8 cellular contexts compared by ENCODE assay signal in the genomic region with DNA sequence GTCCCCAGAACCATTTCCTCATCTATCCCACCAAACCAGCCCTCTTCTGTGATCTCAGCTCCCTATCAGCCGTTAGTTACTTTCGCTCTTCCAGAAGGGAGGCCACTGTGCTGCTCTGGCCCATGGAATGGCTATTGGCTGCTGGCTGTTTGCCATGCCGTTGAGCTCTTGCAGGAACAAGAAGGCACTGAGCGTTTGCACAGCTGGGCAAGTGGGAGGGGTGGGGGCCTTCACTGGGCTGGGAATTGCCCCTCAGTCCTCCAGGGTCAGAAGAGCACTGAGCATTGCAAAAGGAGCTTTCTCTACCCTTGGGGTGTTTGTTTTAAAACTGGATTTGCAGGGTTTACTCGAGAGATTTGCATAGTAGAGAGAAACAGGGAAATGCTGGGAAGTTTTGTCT.
DNase-seq lines count a peak whose midpoint lies in the region; ATAC-seq and TF ChIP-seq lines count a peak whose summit lies in the region.

No MANE protein-coding gene starts in this region.

- no peak overlapping the region for H3K9ac ChIP-seq in SK-N-SH

- H3K79me2 ChIP-seq in SK-N-SH (ENCODE audit: insufficient read depth) (peaks cover 18% of the 10 kb centered on the region; the same call in 1 of the 2 replicates), hepatocyte (no peaks in the 10 kb centered on the region)

- no peak overlapping the region for H2AFZ ChIP-seq in SK-N-SH (ENCODE audit: low read depth)
- no peak overlapping the region for H2AFZ ChIP-seq in hepatocyte

- no peak overlapping the region for H3K4me3 ChIP-seq in SK-N-SH (ENCODE audit: low read depth in 2 of 2, low read length in 1 of 2)
- no peak overlapping the region for H3K4me3 ChIP-seq in hepatocyte
- H3K4me3 ChIP-seq in stomach, result no peak overlapping the region

- H3K27me3 ChIP-seq in SK-N-SH (ENCODE audit: insufficient read depth) (no peaks in the 10 kb centered on the region), hepatocyte (no peaks in the 10 kb centered on the region), stomach (no peaks in the 10 kb centered on the region)

- TF ChIP-seq EP300 in SK-N-SH (IDR thresholded peaks at IDR 0.05; ENCODE audit: borderline replicate concordance in 1 of 2, low read depth in 1 of 2, low read length in 1 of 2) (no peak), stomach (IDR thresholded peaks at IDR 0.05) (no peak)

- no peaks in the 10 kb centered on the region for H3K9me2 ChIP-seq in SK-N-SH
- no peaks in the 10 kb centered on the region for H3K9me2 ChIP-seq in hepatocyte (replicated peaks; ENCODE audit: insufficient read depth)

- TF ChIP-seq POLR2A in stomach (IDR thresholded peaks at IDR 0.05), result no peak

- peaks cover 0 to 45% of the 10 kb centered on the region in 2 experiments; a peak in 1 of 4 replicates for H3K4me1 ChIP-seq in SK-N-SH (ENCODE audit: control insufficient read depth in 1 of 2, insufficient read depth in 2 of 2, low read depth in 1 of 2, low read length in 1 of 2)
- H3K4me1 ChIP-seq in hepatocyte (ENCODE audit: insufficient read depth), result peaks cover 19% of the 10 kb centered on the region
- peaks cover 71 to 100% (median 86%) of the 10 kb centered on the region in 4 donors for H3K4me1 ChIP-seq in stomach

- ATAC-seq in HG03565 (IDR thresholded peaks at IDR 0.05; ENCODE audit: unreplicated experiment), result no peak

- H4K20me1 ChIP-seq in SK-N-SH (ENCODE audit: insufficient read depth), result no peaks in the 10 kb centered on the region
- H4K20me1 ChIP-seq in hepatocyte (ENCODE audit: insufficient read depth, poor library complexity, severe bottlenecking), result no peaks in the 10 kb centered on the region

- WGBS in SK-N-SH (ENCODE audit: low lambda C conversion rate), result 79% methylated on average over 5 of the region's 5 CpGs
- WGBS in hepatocyte (ENCODE audit: low lambda C conversion rate, missing lambda C conversion rate), result 21% methylated on average over 5 of the region's 5 CpGs
- WGBS in stomach, 5 donors, result 14 to 37% (median 31%) methylated on average over 5 of the region's 5 CpGs

- H3K9me3 ChIP-seq in SK-N-SH, result no peaks in the 10 kb centered on the region
- no peaks in the 10 kb centered on the region for H3K9me3 ChIP-seq in hepatocyte (ENCODE audit: low read depth)
- no peaks in the 10 kb centered on the region for H3K9me3 ChIP-seq in stomach

- intact Hi-C loops in stomach (cut with DNase I; ENCODE audit: low total_unique reads), result no loop called here

- POLR2A ChIA-PET in SK-N-SH (lab: Yijun Ruan, JAX), result no interaction called here

- H3K36me3 ChIP-seq in SK-N-SH (replicated peaks in 1 of 2; ENCODE audit: control insufficient read depth in 1 of 2, insufficient read depth in 2 of 2, low read length in 1 of 2) (peaks cover 32 to 39% of the 10 kb centered on the region in 2 experiments), hepatocyte (replicated peaks; ENCODE audit: insufficient read depth, low read depth) (no peaks in the 10 kb centered on the region), stomach (peaks cover 7 to 66% (median 11%) of the 10 kb centered on the region in 4 donors)

- H3K4me2 ChIP-seq in SK-N-SH (no peak overlapping the region), hepatocyte (peak overlapping the region; percentile 48)

- TF ChIP-seq RAD21 in SK-N-SH (IDR thresholded peaks at IDR 0.05; ENCODE audit: low read length), result no peak

- peaks cover 16% of the 10 kb centered on the region for H3F3A ChIP-seq in SK-N-SH (replicated peaks; ENCODE audit: insufficient read depth)

- DNase-seq in NCI-H1092 (lab: John Stamatoyannopoulos, UW) (peak; percentile 88), SK-N-SH (peak; percentile 59), hepatocyte (ENCODE audit: low spot score) (peak; percentile 91), stomach (peak; percentile 98), islet precursor cell (no peak), NCI-H2171 treated with DMSO at 0.1 percent for 48 hours (lab: John Stamatoyannopoulos, UW) (no peak)
- DNase-seq in NK-92 treated with Interleukin-12 subunit alpha and Interleukin-12 subunit beta, amount 100 ng/mL, for 24 hours (lab: John Stamatoyannopoulos, UW), result no peak

- no peak overlapping the region for H3K27ac ChIP-seq in SK-N-SH (ENCODE audit: low read depth in 2 of 2, low read length in 1 of 2)
- H3K27ac ChIP-seq in hepatocyte, result peak overlapping the region; percentile 82
- peak overlapping the region; percentile 75 to 86 (median 82) for H3K27ac ChIP-seq in stomach

- CTCF ChIA-PET in SK-N-SH (lab: Yijun Ruan, JAX), result interaction anchor here (1.0 to 2.6 kb wide), 7 partner anchors 8 to 202 kb away, joined by 3 to 21 read pairs (median 5); no protein-coding TSS in a partner anchor

- no peak for TF ChIP-seq CTCF in SK-N-SH (IDR thresholded peaks at IDR 0.05)
- no peak for TF ChIP-seq CTCF in hepatocyte (IDR thresholded peaks at IDR 0.05; ENCODE audit: poor library complexity)
- no peak for TF ChIP-seq CTCF in stomach (IDR thresholded peaks at IDR 0.05)

TF ChIP-seq in SK-N-SH, 30 proteins besides CTCF, POLR2A, EP300 and RAD21:
- TF ChIP-seq POLR2AphosphoS5 (IDR thresholded peaks at IDR 0.05; ENCODE audit: low read depth, low read length) (no peak), GATA2 (CRISPR knock-in tag; IDR thresholded peaks at IDR 0.05) (no peak), NFIC (IDR thresholded peaks at IDR 0.05; ENCODE audit: borderline replicate concordance) (0 out of 2 replicates have a peak, but pooled peaks have one; percentile 10), RFX5 (IDR thresholded peaks at IDR 0.05; ENCODE audit: low read length) (no peak), ELF1 (IDR thresholded peaks at IDR 0.05) (no peak), EZH2phosphoT487 (IDR thresholded peaks at IDR 0.05; ENCODE audit: borderline replicate concordance, low read depth) (no peak), SIN3A (IDR thresholded peaks at IDR 0.05; ENCODE audit: borderline replicate concordance, low read depth, low read length) (no peak)
- TF ChIP-seq, protein P1, sequence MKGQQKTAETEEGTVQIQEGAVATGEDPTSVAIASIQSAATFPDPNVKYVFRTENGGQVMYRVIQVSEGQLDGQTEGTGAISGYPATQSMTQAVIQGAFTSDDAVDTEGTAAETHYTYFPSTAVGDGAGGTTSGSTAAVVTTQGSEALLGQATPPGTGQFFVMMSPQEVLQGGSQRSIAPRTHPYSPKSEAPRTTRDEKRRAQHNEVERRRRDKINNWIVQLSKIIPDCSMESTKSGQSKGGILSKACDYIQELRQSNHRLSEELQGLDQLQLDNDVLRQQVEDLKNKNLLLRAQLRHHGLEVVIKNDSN (IDR thresholded peaks at IDR 0.05; ENCODE audit: borderline replicate concordance, low read depth), result no peak

Comparison
In these comparisons a context has a peak if more than half of its experiments do, and no peak if none do; other contexts are left out.
1. DNase-seq: peak in NCI-H1092 (single experiment), SK-N-SH (single experiment), hepatocyte (single experiment) and stomach (single experiment); none in islet precursor cell (single experiment), NCI-H2171 treated with DMSO at 0.1 percent for 48 hours (single experiment) and NK-92 treated with Interleukin-12 subunit alpha and Interleukin-12 subunit beta, amount 100 ng/mL, for 24 hours (single experiment).
2. H3K27ac ChIP-seq: peak in hepatocyte (single experiment) and stomach (5 of 5); none in SK-N-SH (0 of 2).